8 cellular contexts compared by ENCODE assay signal in the genomic region with DNA sequence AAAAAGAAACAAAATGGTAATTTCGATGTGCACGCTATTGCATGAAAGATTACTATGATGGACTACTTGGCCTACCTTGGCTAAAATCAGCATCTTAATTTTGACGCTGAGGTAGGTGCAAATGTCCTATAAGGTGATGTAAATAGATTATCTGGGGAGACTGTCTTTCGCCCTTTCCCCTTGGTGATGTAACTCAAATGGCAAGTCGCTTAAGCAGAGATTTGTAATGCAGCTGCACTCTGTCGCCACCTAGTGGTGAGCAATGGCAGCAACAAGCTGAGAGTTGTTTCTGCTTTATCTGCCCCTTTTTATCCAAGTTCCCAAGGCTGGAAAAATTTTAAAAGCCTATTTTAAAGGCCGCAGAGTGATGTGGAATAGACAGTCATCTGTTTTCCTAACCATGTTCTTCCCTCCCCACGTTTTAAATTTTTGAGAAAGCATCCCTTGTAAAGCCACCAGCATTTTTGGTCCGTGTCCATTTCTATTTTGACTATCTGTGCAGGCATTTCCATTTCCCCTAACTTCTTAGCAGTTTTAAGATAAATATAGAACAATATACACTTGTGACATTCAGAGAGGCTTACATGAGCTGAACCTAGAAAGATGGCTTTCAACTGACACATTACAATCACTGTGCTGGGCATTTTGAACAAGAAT.
DNase-seq lines count a peak whose midpoint lies in the region; ATAC-seq lines count a peak whose summit lies in the region.

No MANE protein-coding gene starts in this region.

- H2BK120ac ChIP-seq in mesenchymal stem cell (ENCODE audit: low read depth, low read length) = no peak overlapping the region

- H3K36me3 ChIP-seq in mesenchymal stem cell (ENCODE audit: control insufficient read depth in 1 of 2, insufficient read depth in 2 of 2, low read depth in 1 of 2, low read length in 2 of 2) = no peaks in the 10 kb centered on the region

- no peaks in the 10 kb centered on the region for H3K9me3 Mint-ChIP-seq in activated CD8-positive, alpha-beta T cell treated with anti-CD3 and anti-CD28 coated beads, Interleukin-2, amount 10 ng/mL, durations not matched to agents 7 days and 5 days (ENCODE audit: insufficient read depth)
- no peaks in the 10 kb centered on the region for H3K9me3 Mint-ChIP-seq in effector memory CD8-positive, alpha-beta T cell

- H3K14ac ChIP-seq in mesenchymal stem cell (ENCODE audit: low read length in 2 of 2) = no peak overlapping the region

- POLR2A ChIA-PET in activated CD8-positive, alpha-beta T cell treated with anti-CD3 and anti-CD28 coated beads, Interleukin-2, amount 10 ng/mL, durations not matched to agents 7 days and 5 days (lab: Charles Lee) = no interaction called here

- H2BK5ac ChIP-seq in mesenchymal stem cell (ENCODE audit: low read depth, low read length, poor library complexity, severe bottlenecking) = no peak overlapping the region

- no peak overlapping the region for H3K9ac ChIP-seq in mesenchymal stem cell (ENCODE audit: low read length)

- H3K79me1 ChIP-seq in mesenchymal stem cell (replicated peaks; ENCODE audit: low read length, poor library complexity, severe bottlenecking) = no peaks in the 10 kb centered on the region

- no peaks in the 10 kb centered on the region for H3K27me3 ChIP-seq in mesenchymal stem cell (ENCODE audit: control insufficient read depth in 1 of 2, insufficient read depth in 1 of 2, low read length in 2 of 2)

- no peaks in the 10 kb centered on the region for H3K4me1 ChIP-seq in mesenchymal stem cell (ENCODE audit: control insufficient read depth, insufficient read depth, low read depth, low read length)

- H3K27me3 Mint-ChIP-seq in activated CD8-positive, alpha-beta T cell treated with anti-CD3 and anti-CD28 coated beads, Interleukin-2, amount 10 ng/mL, durations not matched to agents 7 days and 5 days (ENCODE audit: low read depth) = peaks cover 18% of the 10 kb centered on the region
- H3K27me3 Mint-ChIP-seq in effector memory CD8-positive, alpha-beta T cell = peaks cover 43 to 46% of the 10 kb centered on the region in 2 donors

- no peak overlapping the region for H3K27ac ChIP-seq in mesenchymal stem cell (ENCODE audit: low read length, poor library complexity, severe bottlenecking)

- H4K8ac ChIP-seq in mesenchymal stem cell (ENCODE audit: low read length) = no peak overlapping the region

- DNase-seq in activated gamma-delta T cell treated with Interleukin-2 at 50 U/mL for 16 hours (peak; percentile 62), activated gamma-delta T cell (lab: John Stamatoyannopoulos, UW) (no peak), NCI-H69 (lab: John Stamatoyannopoulos, UW) (peak; percentile 47), mesenchymal stem cell (peak; percentile 84)
- peak; percentile 73 for DNase-seq in activated CD8-positive, alpha-beta T cell treated with anti-CD3 and anti-CD28 coated beads, Interleukin-2, amount 10 ng/mL, durations not matched to agents 7 days and 5 days
- DNase-seq in effector memory CD8-positive, alpha-beta T cell = peak; percentile 51 to 62 (median 54)
- peak; percentile 15 to 34 for DNase-seq in stimulated activated CD8-positive, alpha-beta memory T cell treated with anti-CD3 and anti-CD28 coated beads, Interleukin-15, amount 100 ng/mL, for 48 hours (ENCODE audit: low read depth in 2 of 2)

- no peak overlapping the region for H3K18ac ChIP-seq in mesenchymal stem cell (ENCODE audit: low read depth in 1 of 2, low read length in 2 of 2)

- no peak overlapping the region for H3K4me2 ChIP-seq in mesenchymal stem cell (ENCODE audit: low read length, poor library complexity, severe bottlenecking)

- H3K23ac ChIP-seq in mesenchymal stem cell (ENCODE audit: low read length in 2 of 2) = no peak overlapping the region

- no peak overlapping the region for H2AK5ac ChIP-seq in mesenchymal stem cell (ENCODE audit: low read length, severe bottlenecking)

- H3K4me3 Mint-ChIP-seq in activated CD8-positive, alpha-beta T cell treated with anti-CD3 and anti-CD28 coated beads, Interleukin-2, amount 10 ng/mL, durations not matched to agents 7 days and 5 days = no peak overlapping the region
- H3K4me3 Mint-ChIP-seq in effector memory CD8-positive, alpha-beta T cell = no peak overlapping the region

- 42% methylated on average over 9 of the region's 9 CpGs for WGBS in mesenchymal stem cell

- no peaks in the 10 kb centered on the region for H3K36me3 Mint-ChIP-seq in activated CD8-positive, alpha-beta T cell treated with anti-CD3 and anti-CD28 coated beads, Interleukin-2, amount 10 ng/mL, durations not matched to agents 7 days and 5 days (ENCODE audit: low read depth)
- peaks cover 2% of the 10 kb centered on the region for H3K36me3 Mint-ChIP-seq in effector memory CD8-positive, alpha-beta T cell (ENCODE audit: insufficient read depth)

- no peak overlapping the region for H4K91ac ChIP-seq in mesenchymal stem cell (ENCODE audit: low read length)

- H2BK15ac ChIP-seq in mesenchymal stem cell (ENCODE audit: low read depth, poor library complexity, severe bottlenecking) = no peak overlapping the region

- H3K4me3 ChIP-seq in mesenchymal stem cell (ENCODE audit: insufficient read depth in 1 of 2, low read depth in 1 of 2, low read length in 2 of 2) = no peak overlapping the region

- ATAC-seq in HG03135 (IDR thresholded peaks at IDR 0.05; ENCODE audit: unreplicated experiment) = peak; percentile 66
- ATAC-seq in activated CD8-positive, alpha-beta T cell treated with anti-CD3 and anti-CD28 coated beads, Interleukin-2, amount 10 ng/mL, durations not matched to agents 7 days and 5 days = peak; percentile 63
- ATAC-seq in effector memory CD8-positive, alpha-beta T cell (replicated peaks) = peak; percentile 62

- H3K9me3 ChIP-seq in mesenchymal stem cell (ENCODE audit: control insufficient read depth, low read length) = no peaks in the 10 kb centered on the region

- H3K4me1 Mint-ChIP-seq in activated CD8-positive, alpha-beta T cell treated with anti-CD3 and anti-CD28 coated beads, Interleukin-2, amount 10 ng/mL, durations not matched to agents 7 days and 5 days (ENCODE audit: low read depth) = no peaks in the 10 kb centered on the region
- H3K4me1 Mint-ChIP-seq in effector memory CD8-positive, alpha-beta T cell (ENCODE audit: low read depth in 2 of 2) = no peaks in the 10 kb centered on the region

- H2BK12ac ChIP-seq in mesenchymal stem cell (ENCODE audit: low read length in 2 of 2) = no peak overlapping the region

- H2AFZ ChIP-seq in mesenchymal stem cell (ENCODE audit: low read depth, low read length) = no peak overlapping the region

- H3K27ac Mint-ChIP-seq in activated CD8-positive, alpha-beta T cell treated with anti-CD3 and anti-CD28 coated beads, Interleukin-2, amount 10 ng/mL, durations not matched to agents 7 days and 5 days = no peak overlapping the region
- H3K27ac Mint-ChIP-seq in effector memory CD8-positive, alpha-beta T cell = no peak overlapping the region

- H3K4ac ChIP-seq in mesenchymal stem cell (ENCODE audit: low read depth in 1 of 2, low read length in 2 of 2) = no peak overlapping the region

- CTCF ChIA-PET in activated CD8-positive, alpha-beta T cell treated with anti-CD3 and anti-CD28 coated beads, Interleukin-2, amount 10 ng/mL, durations not matched to agents 7 days and 5 days (lab: Charles Lee) = interaction anchor here (0.7 to 2.6 kb wide), 26 partner anchors 8 to 566 kb away, joined by 3 to 17 read pairs (median 5); a partner anchor contains a TSS
